1 cellular context compared by ENCODE assay signal in genomic region chrX:1652011-1652811, GRCh38.
TF ChIP-seq lines count a peak whose summit lies in the region.

No MANE protein-coding gene starts in this region.

TF ChIP-seq in GM12878, 131 proteins besides CTCF, POLR2A, EP300 and RAD21 (continued from another document):
- TF ChIP-seq SPI1 (IDR thresholded peaks at IDR 0.05; ENCODE audit: borderline replicate concordance, insufficient read depth, low read depth, low read length), result peak; percentile 36; the same call in 1 of the 2 replicates
- 0 out of 2 replicates have a peak, but pooled peaks have one; percentile 52 for TF ChIP-seq TCF12 (IDR thresholded peaks at IDR 0.05; ENCODE audit: low read depth, low read length)
- peak; percentile 12 for TF ChIP-seq RELA (IDR thresholded peaks at IDR 0.05; ENCODE audit: borderline replicate concordance, partially characterized antibody)
- TF ChIP-seq MLLT1 (IDR thresholded peaks at IDR 0.05), result 0 out of 2 replicates have a peak, but pooled peaks have one; percentile 54
- TF ChIP-seq YY1 (IDR thresholded peaks at IDR 0.05; ENCODE audit: low read depth, low read length), result 0 out of 2 replicates have a peak, but pooled peaks have one; percentile 33
- peak; percentile 73 for TF ChIP-seq IKZF1 (conservative IDR thresholded peaks at IDR 0.05)
TF ChIP-seq in GM12878: peak in this region for 12; not testable (repeated sequence) for 119.
